Comparison of ENCODE assay signal across 9 cellular contexts in the genomic region with DNA sequence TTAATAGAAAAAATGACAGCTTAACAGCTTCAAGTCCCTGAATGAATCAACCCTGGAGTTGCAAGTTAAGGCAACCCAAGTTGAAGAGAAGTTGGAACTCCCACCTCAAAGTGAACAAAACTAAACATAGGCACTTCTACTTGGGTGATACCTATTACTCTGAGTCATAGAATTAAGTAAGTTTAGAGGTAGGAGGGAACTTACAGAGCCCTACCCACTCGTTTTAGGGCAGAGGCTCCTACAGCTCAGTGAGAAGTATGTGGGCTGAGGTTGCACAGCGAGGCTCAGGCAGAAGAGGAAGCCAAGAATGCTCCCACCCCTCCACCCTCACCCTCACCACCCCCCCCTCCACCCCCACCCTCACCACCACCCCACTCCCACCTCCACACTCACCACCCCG. TPM values are rescaled to one million over a fixed set of nuclear protein-coding genes. Genes with fewer than 3 reads are reported as not detected.
DNase-seq lines count a peak whose midpoint lies in the region; ATAC-seq and TF ChIP-seq lines count a peak whose summit lies in the region.
"Had no signal": no experiment of that assay in that cellular context is flagged by ENCODE, and none has a peak within 500 bp of the region (broad histone marks: within the 10 kb centered on the region; RNA-seq: fewer than 3 reads in every experiment).

No MANE protein-coding gene starts in this region.

- H3K27me3 Mint-ChIP-seq in activated naive CD4-positive, alpha-beta T cell treated with anti-CD3 and anti-CD28 coated beads for 36 hours (ENCODE audit: low read depth): no peaks in the 10 kb centered on the region

- CTCF ChIA-PET in activated naive CD4-positive, alpha-beta T cell treated with anti-CD3 and anti-CD28 coated beads for 36 hours (lab: Charles Lee): interaction anchor here (0.7 to 1.9 kb wide), 9 partner anchors 18 to 591 kb away, joined by 3 to 7 read pairs (median 4); a partner anchor contains a TSS

- no peak overlapping the region for H3K4me3 ChIP-seq in colonic mucosa
- H3K4me3 ChIP-seq: upper lobe of left lung had no signal

- H3K27ac ChIP-seq in colonic mucosa: no peak overlapping the region
- H3K27ac ChIP-seq: upper lobe of left lung had no signal

- no peaks in the 10 kb centered on the region for H3K9me3 ChIP-seq in colonic mucosa
- H3K9me3 ChIP-seq: upper lobe of left lung had no signal

- H3K4me1 ChIP-seq in colonic mucosa: no peaks in the 10 kb centered on the region

- DNase-seq in GF-D8 (lab: John Stamatoyannopoulos, UW) (peak; percentile 68), MV-4-11 (lab: John Stamatoyannopoulos, UW) (peak; percentile 83), DMS 273 treated with DMSO at 0.1 percent for 48 hours (lab: John Stamatoyannopoulos, UW) (no peak), colonic mucosa (no peak), mucosa of gallbladder (ENCODE audit: low spot score) (no peak)
- peak; percentile 70 for DNase-seq in activated naive CD4-positive, alpha-beta T cell treated with anti-CD3 and anti-CD28 coated beads for 36 hours
- DNase-seq in stimulated activated naive CD4-positive, alpha-beta T cell (lab: John Stamatoyannopoulos, UW): peak; percentile 6 to 52 (median 20)
- DNase-seq: upper lobe of left lung had no signal

- no peaks in the 10 kb centered on the region for H3K36me3 ChIP-seq in colonic mucosa
- H3K36me3 ChIP-seq: upper lobe of left lung had no signal

- peaks cover 68% of the 10 kb centered on the region for H3K4me1 Mint-ChIP-seq in activated naive CD4-positive, alpha-beta T cell treated with anti-CD3 and anti-CD28 coated beads for 36 hours (ENCODE audit: low read depth)

- peaks cover 27% of the 10 kb centered on the region for H3K36me3 Mint-ChIP-seq in activated naive CD4-positive, alpha-beta T cell treated with anti-CD3 and anti-CD28 coated beads for 36 hours (ENCODE audit: low read depth)

- H3K4me3 Mint-ChIP-seq in activated naive CD4-positive, alpha-beta T cell treated with anti-CD3 and anti-CD28 coated beads for 36 hours: no peak overlapping the region

- H3K9ac ChIP-seq in colonic mucosa (ENCODE audit: low read depth in 2 of 2, low read length in 2 of 2): no peak overlapping the region

- intact Hi-C loops in activated naive CD4-positive, alpha-beta T cell treated with anti-CD3 and anti-CD28 coated beads for 36 hours (cut with micrococcal nuclease): loop anchor here (1.0 kb wide), 5 partner anchors 20 to 114 kb away; no protein-coding TSS in a partner anchor
- intact Hi-C loops in colonic mucosa (cut with DNase I): no loop called here

- peak; percentile 72 for ATAC-seq in GM21529 (IDR thresholded peaks at IDR 0.05; ENCODE audit: unreplicated experiment)

- H3K27me3 ChIP-seq in colonic mucosa: no peaks in the 10 kb centered on the region
- H3K27me3 ChIP-seq: upper lobe of left lung had no signal

- no peak for TF ChIP-seq CTCF in colonic mucosa (IDR thresholded peaks at IDR 0.05)

- peak overlapping the region; percentile 87 for H3K27ac Mint-ChIP-seq in activated naive CD4-positive, alpha-beta T cell treated with anti-CD3 and anti-CD28 coated beads for 36 hours

- no peaks in the 10 kb centered on the region for H3K9me3 Mint-ChIP-seq in activated naive CD4-positive, alpha-beta T cell treated with anti-CD3 and anti-CD28 coated beads for 36 hours

RNA-seq across cellular contexts. Expression of a gene that starts 42.2 kb away (rescaled TPM):
- total RNA-seq in activated naive CD4-positive, alpha-beta T cell treated with anti-CD3 and anti-CD28 coated beads for 36 hours: 10 to 100 TPM; 15.7 to 17.4 TPM
- total RNA-seq in colonic mucosa (1 to 10 TPM; 5.8 to 7.3 TPM), mucosa of gallbladder (11.4 TPM)

Comparison
In these comparisons a context has a peak if more than half of its experiments do, and no peak if none do; other contexts are left out.
1. DNase-seq: peak in GF-D8 (single experiment), MV-4-11 (single experiment), activated naive CD4-positive, alpha-beta T cell treated with anti-CD3 and anti-CD28 coated beads for 36 hours (single experiment) and stimulated activated naive CD4-positive, alpha-beta T cell (6 of 6); none in DMS 273 treated with DMSO at 0.1 percent for 48 hours (single experiment), colonic mucosa (single experiment) and mucosa of gallbladder (single experiment).